Comparison of ENCODE assay signal across 8 cellular contexts in genomic region chr17:42566873-42567573, GRCh38. TPM values are rescaled to one million over a fixed set of nuclear protein-coding genes. Genes with fewer than 3 reads are reported as not detected.
DNase-seq lines count a peak whose midpoint lies in the region; ATAC-seq and TF ChIP-seq lines count a peak whose summit lies in the region.

A gene with protein sequence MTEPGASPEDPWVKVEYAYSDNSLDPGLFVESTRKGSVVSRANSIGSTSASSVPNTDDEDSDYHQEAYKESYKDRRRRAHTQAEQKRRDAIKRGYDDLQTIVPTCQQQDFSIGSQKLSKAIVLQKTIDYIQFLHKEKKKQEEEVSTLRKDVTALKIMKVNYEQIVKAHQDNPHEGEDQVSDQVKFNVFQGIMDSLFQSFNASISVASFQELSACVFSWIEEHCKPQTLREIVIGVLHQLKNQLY (plus strand): TSS chr17:42567100. CDS start chr17:42567125, 25 bp downstream.

- DNase-seq in 8988T (peak; percentile 94), NCI-H69 (lab: John Stamatoyannopoulos, UW) (peak; percentile 98), dedifferentiated amniotic fluid mesenchymal stem cell (ENCODE audit: extremely low spot score) (peak; percentile 88), left lung (peak; percentile 93 to 98)
- DNase-seq in activated CD4-positive, alpha-beta T cell treated with anti-CD3 and anti-CD28 coated beads, Interleukin-2, amount 50 U/mL, for 1 hour: peak; percentile 89
- peak; percentile 92 to 94 for DNase-seq in stimulated activated CD4-positive, alpha-beta T cell treated with anti-CD3 and anti-CD28 coated beads, Interleukin-2, amount 100 ng/mL, for 24 hours

- intact Hi-C loops in left lung (cut with DNase I): no loop called here

- ATAC-seq in GM18868 (IDR thresholded peaks at IDR 0.05; ENCODE audit: unreplicated experiment) (peak; percentile 53), HG03469 (IDR thresholded peaks at IDR 0.05; ENCODE audit: unreplicated experiment) (peak; percentile 29), left lung (peak; percentile 79)

- peak within 1 kb of the TSS; percentile 96 for H3K4me3 ChIP-seq in left lung

- no peaks in the 10 kb centered on the region for H3K9me3 ChIP-seq in left lung

- H3K27me3 ChIP-seq in left lung: no peaks in the 10 kb centered on the region

- H3K27ac ChIP-seq in left lung: peak within 1 kb of the TSS; percentile 92 to 97

- peaks cover 0 to 60% of the 10 kb centered on the region in 2 donors for H3K36me3 ChIP-seq in left lung

- no peak for TF ChIP-seq CTCF in left lung (IDR thresholded peaks at IDR 0.05)

- H3K4me1 ChIP-seq in left lung: peaks cover 26 to 74% of the 10 kb centered on the region in 2 donors

RNA-seq across cellular contexts. Expression of the gene that starts here (rescaled TPM):
- total RNA-seq in left lung: 10 to 100 TPM; 56.3 to 73.7 TPM

Comparison
In these comparisons a context has a peak if more than half of its experiments do, and no peak if none do; other contexts are left out.
1. Peak in every context shown above with its lines: DNase-seq, ATAC-seq, H3K4me3 ChIP-seq and H3K27ac ChIP-seq.
2. ATAC-seq: peak in every context shown above with its lines; median percentile 79 in left lung; 53 in GM18868; 29 in HG03469.